ENCODE assay signal across 8 cellular contexts in the genomic region with DNA sequence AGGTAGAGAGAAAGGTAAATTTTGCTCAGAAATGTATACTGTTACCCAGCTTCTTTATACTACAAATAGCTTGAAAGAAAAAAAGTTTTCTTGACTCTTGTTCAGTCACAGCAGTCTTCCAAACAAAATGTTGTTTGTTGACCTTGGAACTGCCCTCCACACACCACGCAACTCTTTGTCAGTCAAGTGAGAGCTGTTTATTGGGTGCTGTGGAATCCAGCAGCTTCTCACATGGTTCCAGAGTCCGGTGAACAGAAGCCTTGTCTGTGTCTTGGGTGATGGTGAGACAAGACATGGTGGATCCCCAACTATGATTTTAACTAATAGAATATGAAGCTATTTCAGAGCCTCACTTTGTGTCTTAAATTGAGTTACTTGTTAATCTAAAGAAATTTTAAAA.
"Had no signal": no experiment of that assay in that cellular context is flagged by ENCODE, and none has a peak within 500 bp of the region (broad histone marks: within the 10 kb centered on the region; RNA-seq: fewer than 3 reads in every experiment).

No MANE protein-coding gene starts in this region.

- ATAC-seq: GM23338 had no signal

- H3K27me3 Mint-ChIP-seq: IgD-negative memory B cell had no signal

- H3K9ac ChIP-seq: KMS-11 had no signal

- H3K4me1 Mint-ChIP-seq: GM23338, H9 had no signal

- H3K36me3 Mint-ChIP-seq: IgD-negative memory B cell had no signal

- H3K27ac Mint-ChIP-seq: GM23338, H9, HFFc6, IgD-negative memory B cell had no signal

- DNase-seq: H9, HCEC 1CT, HFFc6, KBM-7 had no signal

- H3K9me3 Mint-ChIP-seq: HFFc6 had no signal

- H3K4me3 ChIP-seq: GM23338 had no signal

- H2AFZ ChIP-seq: GM23338 had no signal

- H3K4me2 ChIP-seq: GM23338, KMS-11 had no signal

- H3K27ac ChIP-seq: HL-60, KMS-11 had no signal

- H3K4me3 Mint-ChIP-seq: GM23338, H9, HFFc6, IgD-negative memory B cell had no signal
